In genomic region chr15:98384328-98385029, GRCh38 we compare ENCODE assay signal across 1 cellular context.
TF ChIP-seq lines count a peak whose summit lies in the region.

No MANE protein-coding gene starts in this region.

TF ChIP-seq in GM23338, 12 proteins besides CTCF, POLR2A, EP300 and RAD21 (continued from another document):
- no peak for TF ChIP-seq REST (IDR thresholded peaks at IDR 0.05; ENCODE audit: unreplicated experiment)
